ENCODE assay signal across 12 cellular contexts in genomic region chr1:99599678-99600175, GRCh38. TPM values are rescaled to one million over a fixed set of nuclear protein-coding genes. Genes with fewer than 3 reads are reported as not detected.
DNase-seq lines count a peak whose midpoint lies in the region; ATAC-seq and TF ChIP-seq lines count a peak whose summit lies in the region.
"Had no signal": no experiment of that assay in that cellular context is flagged by ENCODE, and none has a peak within 500 bp of the region (broad histone marks: within the 10 kb centered on the region; RNA-seq: fewer than 3 reads in every experiment).

No MANE protein-coding gene starts in this region.

- H3K9ac ChIP-seq in fibroblast of lung (ENCODE audit: insufficient read depth, low read length) (no peak overlapping the region), neural progenitor cell (no peak overlapping the region)

- no peaks in the 10 kb centered on the region for H4K20me1 ChIP-seq in fibroblast of lung (ENCODE audit: control insufficient read depth, extremely low read depth, insufficient read depth, low read length)
- no peaks in the 10 kb centered on the region for H4K20me1 ChIP-seq in neural progenitor cell (ENCODE audit: low read depth)

- WGBS in spleen, 5 donors: 77 to 91% (median 85%) methylated on average over 5 of the region's 5 CpGs

- no peaks in the 10 kb centered on the region for H3K9me3 ChIP-seq in BE2C
- H3K9me3 ChIP-seq in Panc1 (ENCODE audit: control insufficient read depth, insufficient read depth, low read depth, low read length): no peaks in the 10 kb centered on the region
- no peaks in the 10 kb centered on the region for H3K9me3 ChIP-seq in fibroblast of lung (ENCODE audit: control insufficient read depth, insufficient read depth, low read depth, low read length)
- no peaks in the 10 kb centered on the region for H3K9me3 ChIP-seq in neural progenitor cell (ENCODE audit: low read depth)
- H3K9me3 ChIP-seq in HAP-1: no peaks in the 10 kb centered on the region
- no peaks in the 10 kb centered on the region for H3K9me3 ChIP-seq in spleen

- H3K27ac Mint-ChIP-seq in neural progenitor cell: peak overlapping the region; percentile 96
- H3K27ac Mint-ChIP-seq: IgD-negative memory B cell had no signal

- ATAC-seq in Panc1 (peak; percentile 34; the same call in 1 of the 2 replicates), GM18867 (IDR thresholded peaks at IDR 0.05; ENCODE audit: unreplicated experiment) (no peak)

- CTCF ChIA-PET in Panc1 (lab: Charles Lee) (no interaction called here), GM10248 (lab: Yijun Ruan, JAX) (no interaction called here)

- TF ChIP-seq POLR2A in spleen (IDR thresholded peaks at IDR 0.05): no peak

- peaks cover 4% of the 10 kb centered on the region for H3K9me3 Mint-ChIP-seq in neural progenitor cell
- H3K9me3 Mint-ChIP-seq: IgD-negative memory B cell had no signal

- TF ChIP-seq CTCF in BE2C (IDR thresholded peaks at IDR 0.05; ENCODE audit: low read depth, low read length): no peak
- no peak for TF ChIP-seq CTCF in Panc1 (IDR thresholded peaks at IDR 0.05)
- TF ChIP-seq CTCF in fibroblast of lung (conservative IDR thresholded peaks at IDR 0.05 in 1 of 2, IDR thresholded peaks at IDR 0.05 in 1 of 2; ENCODE audit: low read depth in 1 of 2, low read length in 2 of 2): no peak
- no peak for TF ChIP-seq CTCF in neural progenitor cell (IDR thresholded peaks at IDR 0.05)
- no peak for TF ChIP-seq CTCF in GM10248 (IDR thresholded peaks at IDR 0.05; ENCODE audit: control extremely low read depth, extremely low read depth, low read depth, missing control alignments)
- no peak for TF ChIP-seq CTCF in spleen (IDR thresholded peaks at IDR 0.05 in 8 of 11, conservative IDR thresholded peaks at IDR 0.05 in 3 of 11)

- POLR2A ChIA-PET in Panc1 (lab: Charles Lee): no interaction called here
- POLR2A ChIA-PET in GM10248 (lab: Yijun Ruan, JAX): no interaction called here

- H3K27me3 ChIP-seq in BE2C (no peaks in the 10 kb centered on the region), Panc1 (ENCODE audit: control insufficient read depth, insufficient read depth, low read length) (no peaks in the 10 kb centered on the region), fibroblast of lung (ENCODE audit: control insufficient read depth, insufficient read depth, low read length) (no peaks in the 10 kb centered on the region), neural progenitor cell (no peaks in the 10 kb centered on the region), HAP-1 (ENCODE audit: low read depth) (no peaks in the 10 kb centered on the region), spleen (replicated peaks in 1 of 7) (no peaks in the 10 kb centered on the region)
- H3K27me3 ChIP-seq: cardiac muscle cell had no signal

- H3K27ac ChIP-seq in Panc1 (ENCODE audit: low read length): no peak overlapping the region
- peak overlapping the region; percentile 72 for H3K27ac ChIP-seq in fibroblast of lung (ENCODE audit: insufficient read depth, low read length)
- H3K27ac ChIP-seq in neural progenitor cell: no peak overlapping the region
- H3K27ac ChIP-seq in spleen: no peak overlapping the region
- H3K27ac ChIP-seq: cardiac muscle cell had no signal

- H2AFZ ChIP-seq in fibroblast of lung (ENCODE audit: low read length): no peak overlapping the region
- H2AFZ ChIP-seq in neural progenitor cell (replicated peaks): peak overlapping the region; percentile 12

- no peaks in the 10 kb centered on the region for H3K36me3 ChIP-seq in BE2C
- no peaks in the 10 kb centered on the region for H3K36me3 ChIP-seq in Panc1 (ENCODE audit: control insufficient read depth, insufficient read depth, low read length)
- H3K36me3 ChIP-seq in fibroblast of lung (ENCODE audit: control insufficient read depth, insufficient read depth, low read length): no peaks in the 10 kb centered on the region
- no peaks in the 10 kb centered on the region for H3K36me3 ChIP-seq in neural progenitor cell
- no peaks in the 10 kb centered on the region for H3K36me3 ChIP-seq in HAP-1 (replicated peaks)
- no peaks in the 10 kb centered on the region for H3K36me3 ChIP-seq in spleen
- H3K36me3 ChIP-seq: cardiac muscle cell had no signal

- in situ Hi-C loops in Panc1 (cut with HindIII; ENCODE audit: low pct_unique_long_range_greater_than_20kb, low sequenced_read_pairs): no loop called here
- in situ Hi-C loops in HAP-1 (cut with MboI; ENCODE audit: low sequenced_read_pairs): no loop called here

- DNase-seq in BE2C (peak; percentile 47), Panc1 (ENCODE audit: low read depth, low spot score) (peak; percentile 42), fibroblast of lung (ENCODE audit: low read depth in 2 of 2) (peak; percentile 95 to 99), neural progenitor cell (ENCODE audit: low spot score) (no peak), GM10248 (ENCODE audit: extremely low spot score) (no peak), HAP-1 (ENCODE audit: low spot score in 2 of 2) (no peak), spleen (no peak)
- DNase-seq: activated CD4-positive, alpha-beta T cell treated with anti-CD3 and anti-CD28 coated beads for 4 hours; stimulated activated CD4-positive, alpha-beta T cell treated with anti-CD3 and anti-CD28 coated beads, Interleukin-2, amount 100 ng/mL, for 24 hours had no signal

- no peak overlapping the region for H3K4me3 ChIP-seq in BE2C (ENCODE audit: low read depth, low read length)
- H3K4me3 ChIP-seq in Panc1 (ENCODE audit: low read depth in 2 of 2, low read length in 2 of 2): no peak overlapping the region
- H3K4me3 ChIP-seq in fibroblast of lung (replicated peaks in 1 of 4; ENCODE audit: control extremely low read depth in 1 of 4, insufficient read depth in 1 of 4, low read depth in 3 of 4, low read length in 4 of 4): no peak overlapping the region
- H3K4me3 ChIP-seq in neural progenitor cell: no peak overlapping the region
- H3K4me3 ChIP-seq in HAP-1: no peak overlapping the region
- no peak overlapping the region for H3K4me3 ChIP-seq in spleen
- H3K4me3 ChIP-seq: cardiac muscle cell had no signal

- peaks cover 2% of the 10 kb centered on the region for H3K27me3 Mint-ChIP-seq in neural progenitor cell (ENCODE audit: insufficient read depth, low read depth)
- H3K27me3 Mint-ChIP-seq: IgD-negative memory B cell had no signal

- H3K79me2 ChIP-seq in fibroblast of lung (ENCODE audit: control insufficient read depth, insufficient read depth, low read length) (no peaks in the 10 kb centered on the region), neural progenitor cell (ENCODE audit: low read depth) (no peaks in the 10 kb centered on the region)

- no peaks in the 10 kb centered on the region for H3K36me3 Mint-ChIP-seq in neural progenitor cell
- H3K36me3 Mint-ChIP-seq: IgD-negative memory B cell had no signal

- peaks cover 26% of the 10 kb centered on the region for H3K4me1 Mint-ChIP-seq in neural progenitor cell
- H3K4me1 Mint-ChIP-seq: IgD-negative memory B cell had no signal

- H3K4me2 ChIP-seq in fibroblast of lung (ENCODE audit: extremely low read depth, insufficient read depth, low read length) (no peak overlapping the region), neural progenitor cell (no peak overlapping the region)

- intact Hi-C loops in Panc1 (cut with micrococcal nuclease; ENCODE audit: unreplicated experiment): no loop called here
- intact Hi-C loops in spleen (cut with DNase I; ENCODE audit: low total_unique reads): no loop called here

- no peaks in the 10 kb centered on the region for H3F3A ChIP-seq in neural progenitor cell (ENCODE audit: low read depth)

- no TSS peak for BruUV-seq in Panc1 (replicated peaks; lab: Mats Ljungman, UMichigan)

- peaks cover 11% of the 10 kb centered on the region for H3K4me1 ChIP-seq in BE2C
- no peaks in the 10 kb centered on the region for H3K4me1 ChIP-seq in Panc1 (ENCODE audit: control insufficient read depth, insufficient read depth, low read length)
- peaks cover 8% of the 10 kb centered on the region for H3K4me1 ChIP-seq in fibroblast of lung (ENCODE audit: control insufficient read depth, extremely low read depth, insufficient read depth, low read length)
- no peaks in the 10 kb centered on the region for H3K4me1 ChIP-seq in neural progenitor cell
- no peaks in the 10 kb centered on the region for H3K4me1 ChIP-seq in HAP-1
- no peaks in the 10 kb centered on the region for H3K4me1 ChIP-seq in spleen

- H3K4me3 Mint-ChIP-seq in neural progenitor cell: no peak overlapping the region
- H3K4me3 Mint-ChIP-seq: IgD-negative memory B cell had no signal

RNA-seq across cellular contexts. Expression of gene PALMD, which starts 46.2 kb away (rescaled TPM):
- polyA plus RNA-seq in BE2C (2012; ENCODE audit: insufficient read depth, insufficient read length, low read depth): 1.1 TPM
- total RNA-seq in Panc1 (2021; ENCODE audit: unreplicated experiment) (0.05 TPM), fibroblast of lung (0.51 and 1.5 TPM in 2 replicates), neural progenitor cell (ENCODE audit: low replicate concordance) (not detected in 2 replicates), spleen (10 to 100 TPM in 3 of 7 donors, 1 to 10 TPM in 4; 2.9 to 16.8 (median 7.9) TPM)
- not detected for polyA plus RNA-seq in Panc1 (2012; ENCODE audit: insufficient read length)
- polyA plus RNA-seq in fibroblast of lung (0.91 and 31.0 TPM in 2 replicates), spleen (10 to 100 TPM in 1 of 3 donors, 1 to 10 TPM in 2; 4.6 to 12.7 (median 5.4) TPM)
- polyA plus RNA-seq in fibroblast of lung (2012): 0.96 and 33.9 TPM in 2 replicates
- 6.0 TPM in 1 of 2 replicates, not detected in the other for polyA minus RNA-seq in fibroblast of lung (ENCODE audit: low replicate concordance)
- polyA plus RNA-seq: IgD-negative memory B cell had no signal

Comparison
In these comparisons a context has a peak if more than half of its experiments do, and no peak if none do; other contexts are left out.
1. DNase-seq: peak in BE2C (single experiment), Panc1 (single experiment) and fibroblast of lung (2 of 2); none in neural progenitor cell (single experiment), GM10248 (single experiment), HAP-1 (0 of 2) and spleen (single experiment).